8 cellular contexts compared by ENCODE assay signal in the genomic region with DNA sequence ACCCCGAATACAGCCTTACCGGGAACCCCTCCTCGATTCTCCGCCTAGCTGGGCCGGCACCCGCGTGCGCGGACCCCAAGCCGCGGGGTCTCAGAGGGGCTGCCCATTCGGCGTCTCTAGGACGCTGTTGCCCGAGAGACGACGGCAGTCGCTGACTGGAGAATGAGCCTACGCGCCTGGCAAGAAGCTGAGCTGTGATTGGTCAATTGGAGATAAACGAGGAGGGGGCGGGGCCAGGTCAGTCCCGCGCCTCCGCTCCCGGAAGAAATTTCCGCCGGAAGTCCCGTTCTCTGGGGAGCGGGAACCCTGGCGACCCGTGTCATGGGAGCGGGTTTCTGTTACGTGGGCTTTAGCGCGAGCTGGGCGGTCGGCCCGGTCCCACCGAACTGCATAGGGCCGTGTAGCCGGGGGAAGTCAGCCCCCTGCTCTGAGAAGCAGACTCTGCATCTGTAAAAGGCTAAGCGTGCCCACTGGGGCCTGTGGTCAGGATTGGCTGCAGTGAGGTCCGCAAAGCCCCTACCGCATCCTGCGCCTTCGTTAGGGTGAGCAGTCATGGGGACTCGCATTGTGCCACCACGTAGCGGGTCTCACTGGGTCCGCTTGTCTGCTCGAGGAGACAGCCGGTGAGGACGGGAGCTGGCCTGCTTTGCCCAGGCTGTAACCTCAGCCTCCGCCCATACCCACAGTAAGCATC. TPM values are rescaled to one million over a fixed set of nuclear protein-coding genes. Genes with fewer than 3 reads are reported as not detected.
A peak's percentile ranks its signal among the peaks of the same experiment; 100 is the strongest.
DNase-seq lines count a peak whose midpoint lies in the region; ATAC-seq and TF ChIP-seq lines count a peak whose summit lies in the region.

A gene with protein sequence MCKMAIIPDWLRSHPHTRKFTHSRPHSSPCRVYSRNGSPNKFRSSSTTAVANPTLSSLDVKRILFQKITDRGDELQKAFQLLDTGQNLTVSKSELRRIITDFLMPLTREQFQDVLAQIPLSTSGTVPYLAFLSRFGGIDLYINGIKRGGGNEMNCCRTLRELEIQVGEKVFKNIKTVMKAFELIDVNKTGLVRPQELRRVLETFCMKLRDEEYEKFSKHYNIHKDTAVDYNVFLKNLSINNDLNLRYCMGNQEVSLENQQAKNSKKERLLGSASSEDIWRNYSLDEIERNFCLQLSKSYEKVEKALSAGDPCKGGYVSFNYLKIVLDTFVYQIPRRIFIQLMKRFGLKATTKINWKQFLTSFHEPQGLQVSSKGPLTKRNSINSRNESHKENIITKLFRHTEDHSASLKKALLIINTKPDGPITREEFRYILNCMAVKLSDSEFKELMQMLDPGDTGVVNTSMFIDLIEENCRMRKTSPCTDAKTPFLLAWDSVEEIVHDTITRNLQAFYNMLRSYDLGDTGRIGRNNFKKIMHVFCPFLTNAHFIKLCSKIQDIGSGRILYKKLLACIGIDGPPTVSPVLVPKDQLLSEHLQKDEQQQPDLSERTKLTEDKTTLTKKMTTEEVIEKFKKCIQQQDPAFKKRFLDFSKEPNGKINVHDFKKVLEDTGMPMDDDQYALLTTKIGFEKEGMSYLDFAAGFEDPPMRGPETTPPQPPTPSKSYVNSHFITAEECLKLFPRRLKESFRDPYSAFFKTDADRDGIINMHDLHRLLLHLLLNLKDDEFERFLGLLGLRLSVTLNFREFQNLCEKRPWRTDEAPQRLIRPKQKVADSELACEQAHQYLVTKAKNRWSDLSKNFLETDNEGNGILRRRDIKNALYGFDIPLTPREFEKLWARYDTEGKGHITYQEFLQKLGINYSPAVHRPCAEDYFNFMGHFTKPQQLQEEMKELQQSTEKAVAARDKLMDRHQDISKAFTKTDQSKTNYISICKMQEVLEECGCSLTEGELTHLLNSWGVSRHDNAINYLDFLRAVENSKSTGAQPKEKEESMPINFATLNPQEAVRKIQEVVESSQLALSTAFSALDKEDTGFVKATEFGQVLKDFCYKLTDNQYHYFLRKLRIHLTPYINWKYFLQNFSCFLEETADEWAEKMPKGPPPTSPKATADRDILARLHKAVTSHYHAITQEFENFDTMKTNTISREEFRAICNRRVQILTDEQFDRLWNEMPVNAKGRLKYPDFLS (N-terminal part only) (minus strand): TSS at position 157 of the 694 bp plus-strand sequence. CDS start 29,987 bp downstream, outside the sequence.

- peaks cover 7% of the 10 kb centered on the region for H3K36me3 Mint-ChIP-seq in activated naive CD8-positive, alpha-beta T cell
- peaks cover 2% of the 10 kb centered on the region for H3K36me3 Mint-ChIP-seq in osteocyte (ENCODE audit: unreplicated experiment)

- DNase-seq in ELR (ENCODE audit: low read depth) (peak; percentile 96), HCEC 1CT (peak; percentile 89), NCI-H1092 (lab: John Stamatoyannopoulos, UW) (peak; percentile 71), head of caudate nucleus (peak; percentile 91 to 98 (median 95)), osteocyte (ENCODE audit: extremely low spot score, unreplicated experiment) (peak; percentile 97), thoracic aorta (ENCODE audit: low spot score) (peak; percentile 72)

- no peaks in the 10 kb centered on the region for H3K9me3 ChIP-seq in thoracic aorta

- no peaks in the 10 kb centered on the region for H3K36me3 ChIP-seq in thoracic aorta

- peak within 1 kb of the TSS; percentile 92 for H3K4me3 ChIP-seq in thoracic aorta

- ATAC-seq in SK-N-SH treated with all-trans-retinoic acid at 6 μM for 48 hours (peak; percentile 97), thoracic aorta (ENCODE audit: insufficient number of reproducible peaks, low FRiP score, low read depth) (peak; percentile 92)

- H3K27ac ChIP-seq in thoracic aorta = peak within 1 kb of the TSS; percentile 60 to 65

- peak within 1 kb of the TSS; percentile 82 for H3K27ac Mint-ChIP-seq in activated naive CD8-positive, alpha-beta T cell
- H3K27ac Mint-ChIP-seq in osteocyte (ENCODE audit: unreplicated experiment) = peak within 1 kb of the TSS; percentile 92

- TF ChIP-seq CTCF in osteocyte (IDR thresholded peaks at IDR 0.05) (no peak), thoracic aorta (IDR thresholded peaks at IDR 0.05) (no peak)

- no peaks in the 10 kb centered on the region for H3K27me3 Mint-ChIP-seq in activated naive CD8-positive, alpha-beta T cell
- peaks cover 4% of the 10 kb centered on the region for H3K27me3 Mint-ChIP-seq in osteocyte (ENCODE audit: unreplicated experiment)

- peaks cover 9 to 17% of the 10 kb centered on the region in 2 donors for H3K4me1 ChIP-seq in thoracic aorta (ENCODE audit: control insufficient read depth in 1 of 2, low read depth in 2 of 2)

- no peaks in the 10 kb centered on the region for H3K27me3 ChIP-seq in thoracic aorta (replicated peaks; ENCODE audit: insufficient read depth)

- peak within 1 kb of the TSS; percentile 94 for H3K4me3 Mint-ChIP-seq in activated naive CD8-positive, alpha-beta T cell
- H3K4me3 Mint-ChIP-seq in osteocyte (ENCODE audit: unreplicated experiment) = peak within 1 kb of the TSS; percentile 91

- intact Hi-C loops in head of caudate nucleus (cut with DNase I) = loop anchor here (5.0 kb wide), 1 partner anchor 145 kb away; a partner anchor contains a TSS

- no peaks in the 10 kb centered on the region for H3K9me3 Mint-ChIP-seq in activated naive CD8-positive, alpha-beta T cell (ENCODE audit: low read depth)
- no peaks in the 10 kb centered on the region for H3K9me3 Mint-ChIP-seq in osteocyte (ENCODE audit: unreplicated experiment)

- H3K4me1 Mint-ChIP-seq in activated naive CD8-positive, alpha-beta T cell (ENCODE audit: low read depth) = peaks cover 23% of the 10 kb centered on the region
- peaks cover 19% of the 10 kb centered on the region for H3K4me1 Mint-ChIP-seq in osteocyte (ENCODE audit: unreplicated experiment)

TF ChIP-seq in SK-N-SH treated with all-trans-retinoic acid at 6 μM for 48 hours, 23 proteins besides CTCF, POLR2A, EP300 and RAD21:
- TF ChIP-seq ZC3H10 (CRISPR knock-in tag; IDR thresholded peaks at IDR 0.05) (no peak), CSDC2 (CRISPR knock-in tag; IDR thresholded peaks at IDR 0.05) (no peak), ZNF8 (CRISPR knock-in tag; IDR thresholded peaks at IDR 0.05) (no peak), ARNTL (CRISPR knock-in tag; IDR thresholded peaks at IDR 0.05; ENCODE audit: borderline replicate concordance, low read depth) (no peak), GLIS3 (CRISPR knock-in tag; IDR thresholded peaks at IDR 0.05) (no peak), PPARA (CRISPR knock-in tag; IDR thresholded peaks at IDR 0.05; ENCODE audit: borderline replicate concordance) (no peak), ZNF70 (CRISPR knock-in tag; IDR thresholded peaks at IDR 0.05) (no peak), TCF4 (CRISPR knock-in tag; IDR thresholded peaks at IDR 0.05; ENCODE audit: borderline replicate concordance) (no peak), ISL1 (CRISPR knock-in tag; IDR thresholded peaks at IDR 0.05) (no peak), ZFP30 (CRISPR knock-in tag; IDR thresholded peaks at IDR 0.05) (no peak)
- TF ChIP-seq, protein P1, sequence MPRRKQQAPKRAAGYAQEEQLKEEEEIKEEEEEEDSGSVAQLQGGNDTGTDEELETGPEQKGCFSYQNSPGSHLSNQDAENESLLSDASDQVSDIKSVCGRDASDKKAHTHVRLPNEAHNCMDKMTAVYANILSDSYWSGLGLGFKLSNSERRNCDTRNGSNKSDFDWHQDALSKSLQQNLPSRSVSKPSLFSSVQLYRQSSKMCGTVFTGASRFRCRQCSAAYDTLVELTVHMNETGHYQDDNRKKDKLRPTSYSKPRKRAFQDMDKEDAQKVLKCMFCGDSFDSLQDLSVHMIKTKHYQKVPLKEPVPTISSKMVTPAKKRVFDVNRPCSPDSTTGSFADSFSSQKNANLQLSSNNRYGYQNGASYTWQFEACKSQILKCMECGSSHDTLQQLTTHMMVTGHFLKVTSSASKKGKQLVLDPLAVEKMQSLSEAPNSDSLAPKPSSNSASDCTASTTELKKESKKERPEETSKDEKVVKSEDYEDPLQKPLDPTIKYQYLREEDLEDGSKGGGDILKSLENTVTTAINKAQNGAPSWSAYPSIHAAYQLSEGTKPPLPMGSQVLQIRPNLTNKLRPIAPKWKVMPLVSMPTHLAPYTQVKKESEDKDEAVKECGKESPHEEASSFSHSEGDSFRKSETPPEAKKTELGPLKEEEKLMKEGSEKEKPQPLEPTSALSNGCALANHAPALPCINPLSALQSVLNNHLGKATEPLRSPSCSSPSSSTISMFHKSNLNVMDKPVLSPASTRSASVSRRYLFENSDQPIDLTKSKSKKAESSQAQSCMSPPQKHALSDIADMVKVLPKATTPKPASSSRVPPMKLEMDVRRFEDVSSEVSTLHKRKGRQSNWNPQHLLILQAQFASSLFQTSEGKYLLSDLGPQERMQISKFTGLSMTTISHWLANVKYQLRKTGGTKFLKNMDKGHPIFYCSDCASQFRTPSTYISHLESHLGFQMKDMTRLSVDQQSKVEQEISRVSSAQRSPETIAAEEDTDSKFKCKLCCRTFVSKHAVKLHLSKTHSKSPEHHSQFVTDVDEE (CRISPR knock-in tag; IDR thresholded peaks at IDR 0.05) = no peak
- TF ChIP-seq, protein P2, sequence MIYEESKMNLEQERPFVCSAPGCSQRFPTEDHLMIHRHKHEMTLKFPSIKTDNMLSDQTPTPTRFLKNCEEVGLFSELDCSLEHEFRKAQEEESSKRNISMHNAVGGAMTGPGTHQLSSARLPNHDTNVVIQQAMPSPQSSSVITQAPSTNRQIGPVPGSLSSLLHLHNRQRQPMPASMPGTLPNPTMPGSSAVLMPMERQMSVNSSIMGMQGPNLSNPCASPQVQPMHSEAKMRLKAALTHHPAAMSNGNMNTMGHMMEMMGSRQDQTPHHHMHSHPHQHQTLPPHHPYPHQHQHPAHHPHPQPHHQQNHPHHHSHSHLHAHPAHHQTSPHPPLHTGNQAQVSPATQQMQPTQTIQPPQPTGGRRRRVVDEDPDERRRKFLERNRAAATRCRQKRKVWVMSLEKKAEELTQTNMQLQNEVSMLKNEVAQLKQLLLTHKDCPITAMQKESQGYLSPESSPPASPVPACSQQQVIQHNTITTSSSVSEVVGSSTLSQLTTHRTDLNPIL (CRISPR knock-in tag; IDR thresholded peaks at IDR 0.05; ENCODE audit: low read depth) = no peak
- TF ChIP-seq, protein P3, sequence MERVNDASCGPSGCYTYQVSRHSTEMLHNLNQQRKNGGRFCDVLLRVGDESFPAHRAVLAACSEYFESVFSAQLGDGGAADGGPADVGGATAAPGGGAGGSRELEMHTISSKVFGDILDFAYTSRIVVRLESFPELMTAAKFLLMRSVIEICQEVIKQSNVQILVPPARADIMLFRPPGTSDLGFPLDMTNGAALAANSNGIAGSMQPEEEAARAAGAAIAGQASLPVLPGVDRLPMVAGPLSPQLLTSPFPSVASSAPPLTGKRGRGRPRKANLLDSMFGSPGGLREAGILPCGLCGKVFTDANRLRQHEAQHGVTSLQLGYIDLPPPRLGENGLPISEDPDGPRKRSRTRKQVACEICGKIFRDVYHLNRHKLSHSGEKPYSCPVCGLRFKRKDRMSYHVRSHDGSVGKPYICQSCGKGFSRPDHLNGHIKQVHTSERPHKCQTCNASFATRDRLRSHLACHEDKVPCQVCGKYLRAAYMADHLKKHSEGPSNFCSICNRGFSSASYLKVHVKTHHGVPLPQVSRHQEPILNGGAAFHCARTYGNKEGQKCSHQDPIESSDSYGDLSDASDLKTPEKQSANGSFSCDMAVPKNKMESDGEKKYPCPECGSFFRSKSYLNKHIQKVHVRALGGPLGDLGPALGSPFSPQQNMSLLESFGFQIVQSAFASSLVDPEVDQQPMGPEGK (CRISPR knock-in tag; IDR thresholded peaks at IDR 0.05; ENCODE audit: borderline replicate concordance) = no peak

RNA-seq across cellular contexts. Expression of the gene that starts here (rescaled TPM):
- 1.4 and 1.5 TPM in 2 replicates for total RNA-seq in osteocyte
- 1 to 10 TPM; 2.2 to 2.5 TPM for total RNA-seq in thoracic aorta

Comparison
In these comparisons a context has a peak if more than half of its experiments do, and no peak if none do; other contexts are left out.
1. Peak in every context shown above with its lines: DNase-seq, ATAC-seq, H3K4me3 ChIP-seq and H3K27ac ChIP-seq.